1 cellular context compared by ENCODE assay signal in the genomic region with DNA sequence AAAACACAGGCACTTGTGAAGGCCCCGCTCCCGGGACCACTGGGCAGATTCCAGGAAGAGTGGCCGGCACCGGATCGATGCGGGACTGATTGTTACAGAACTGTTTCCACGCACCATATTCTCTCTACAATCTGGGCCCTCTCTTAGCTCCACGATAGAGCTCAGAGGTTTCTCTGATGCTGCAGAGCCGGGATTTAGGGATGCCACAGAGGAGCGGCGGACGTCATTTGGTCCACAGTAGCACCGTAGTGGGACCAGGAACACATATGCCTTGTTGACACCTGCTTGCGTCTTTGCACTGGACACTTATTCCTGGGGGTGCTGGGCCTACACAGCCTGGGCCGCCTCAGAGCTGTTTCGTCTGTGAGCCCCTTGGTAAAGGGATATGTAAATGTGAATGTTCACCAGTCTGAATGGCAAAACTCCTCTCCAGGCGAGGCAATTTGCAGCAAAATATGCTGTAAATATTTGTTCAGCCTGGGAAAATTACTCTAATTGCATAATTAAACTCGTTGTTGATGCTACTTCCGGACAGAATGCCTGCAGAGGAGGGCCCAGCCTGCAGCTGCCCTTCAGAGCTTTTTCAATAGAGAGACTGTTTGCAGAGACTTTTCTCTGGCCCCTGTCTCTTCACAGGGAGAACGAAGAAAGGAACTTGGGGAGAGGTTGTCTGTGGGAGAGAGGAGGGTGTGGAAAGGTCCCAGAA.
TF ChIP-seq lines count a peak whose summit lies in the region.

No MANE protein-coding gene starts in this region.

TF ChIP-seq in HepG2, 621 proteins besides CTCF, POLR2A, EP300 and RAD21 (continues in another document):
- TF ChIP-seq NFKB2 (CRISPR knock-in tag; IDR thresholded peaks at IDR 0.05; ENCODE audit: borderline replicate concordance) (no peak), ZNF30 (CRISPR knock-in tag; IDR thresholded peaks at IDR 0.05) (no peak), ZNF24 (IDR thresholded peaks at IDR 0.05) (no peak), ZNF598 (CRISPR knock-in tag; IDR thresholded peaks at IDR 0.05; ENCODE audit: borderline replicate concordance) (0 out of 2 replicates have a peak, but pooled peaks have one; percentile 22), SSRP1 (CRISPR knock-in tag; IDR thresholded peaks at IDR 0.05) (no peak), SRSF1 (optimal IDR thresholded peaks at IDR 0.05; ENCODE audit: low read depth, low read length) (no peak), ZNF879 (CRISPR knock-in tag; IDR thresholded peaks at IDR 0.05) (no peak), TEAD3 (CRISPR knock-in tag; optimal IDR thresholded peaks at IDR 0.05; ENCODE audit: borderline replicate concordance) (no peak), ZNF841 (CRISPR knock-in tag; IDR thresholded peaks at IDR 0.05; ENCODE audit: borderline replicate concordance) (no peak), RFXANK (CRISPR knock-in tag; IDR thresholded peaks at IDR 0.05) (no peak), HES4 (CRISPR knock-in tag; IDR thresholded peaks at IDR 0.05; ENCODE audit: borderline replicate concordance) (0 out of 2 replicates have a peak, but pooled peaks have one; percentile 36), ZMAT3 (CRISPR knock-in tag; conservative IDR thresholded peaks at IDR 0.05) (0 out of 2 replicates have a peak, but pooled peaks have one; percentile 39), ZNF709 (CRISPR knock-in tag; IDR thresholded peaks at IDR 0.05) (no peak), FOSL1 (CRISPR knock-in tag; IDR thresholded peaks at IDR 0.05; ENCODE audit: borderline replicate concordance) (0 out of 2 replicates have a peak, but pooled peaks have one; percentile 13), PITX1 (CRISPR knock-in tag; IDR thresholded peaks at IDR 0.05) (no peak), ZNF577 (CRISPR knock-in tag; IDR thresholded peaks at IDR 0.05; ENCODE audit: borderline replicate concordance, low read depth) (no peak), ZBTB4 (CRISPR knock-in tag; IDR thresholded peaks at IDR 0.05; ENCODE audit: borderline replicate concordance) (no peak), ONECUT2 (CRISPR knock-in tag; IDR thresholded peaks at IDR 0.05) (0 out of 2 replicates have a peak, but pooled peaks have one; percentile 26), ZSCAN25 (CRISPR knock-in tag; IDR thresholded peaks at IDR 0.05) (peak; percentile 33; the same call in 1 of the 2 replicates), PAX8 (CRISPR knock-in tag; IDR thresholded peaks at IDR 0.05; ENCODE audit: borderline replicate concordance) (no peak), NRL (CRISPR knock-in tag; IDR thresholded peaks at IDR 0.05; ENCODE audit: borderline replicate concordance) (0 out of 2 replicates have a peak, but pooled peaks have one; percentile 12), ZNF878 (CRISPR knock-in tag; IDR thresholded peaks at IDR 0.05) (0 out of 2 replicates have a peak, but pooled peaks have one; percentile 26), ZNF639 (CRISPR knock-in tag; conservative IDR thresholded peaks at IDR 0.05) (no peak)
- TF ChIP-seq, protein P1, sequence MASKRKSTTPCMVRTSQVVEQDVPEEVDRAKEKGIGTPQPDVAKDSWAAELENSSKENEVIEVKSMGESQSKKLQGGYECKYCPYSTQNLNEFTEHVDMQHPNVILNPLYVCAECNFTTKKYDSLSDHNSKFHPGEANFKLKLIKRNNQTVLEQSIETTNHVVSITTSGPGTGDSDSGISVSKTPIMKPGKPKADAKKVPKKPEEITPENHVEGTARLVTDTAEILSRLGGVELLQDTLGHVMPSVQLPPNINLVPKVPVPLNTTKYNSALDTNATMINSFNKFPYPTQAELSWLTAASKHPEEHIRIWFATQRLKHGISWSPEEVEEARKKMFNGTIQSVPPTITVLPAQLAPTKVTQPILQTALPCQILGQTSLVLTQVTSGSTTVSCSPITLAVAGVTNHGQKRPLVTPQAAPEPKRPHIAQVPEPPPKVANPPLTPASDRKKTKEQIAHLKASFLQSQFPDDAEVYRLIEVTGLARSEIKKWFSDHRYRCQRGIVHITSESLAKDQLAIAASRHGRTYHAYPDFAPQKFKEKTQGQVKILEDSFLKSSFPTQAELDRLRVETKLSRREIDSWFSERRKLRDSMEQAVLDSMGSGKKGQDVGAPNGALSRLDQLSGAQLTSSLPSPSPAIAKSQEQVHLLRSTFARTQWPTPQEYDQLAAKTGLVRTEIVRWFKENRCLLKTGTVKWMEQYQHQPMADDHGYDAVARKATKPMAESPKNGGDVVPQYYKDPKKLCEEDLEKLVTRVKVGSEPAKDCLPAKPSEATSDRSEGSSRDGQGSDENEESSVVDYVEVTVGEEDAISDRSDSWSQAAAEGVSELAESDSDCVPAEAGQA (IDR thresholded peaks at IDR 0.05; ENCODE audit: low read depth) = no peak
- TF ChIP-seq, protein P1 (CRISPR knock-in tag; IDR thresholded peaks at IDR 0.05; ENCODE audit: borderline replicate concordance) = no peak
- TF ChIP-seq, protein P2, sequence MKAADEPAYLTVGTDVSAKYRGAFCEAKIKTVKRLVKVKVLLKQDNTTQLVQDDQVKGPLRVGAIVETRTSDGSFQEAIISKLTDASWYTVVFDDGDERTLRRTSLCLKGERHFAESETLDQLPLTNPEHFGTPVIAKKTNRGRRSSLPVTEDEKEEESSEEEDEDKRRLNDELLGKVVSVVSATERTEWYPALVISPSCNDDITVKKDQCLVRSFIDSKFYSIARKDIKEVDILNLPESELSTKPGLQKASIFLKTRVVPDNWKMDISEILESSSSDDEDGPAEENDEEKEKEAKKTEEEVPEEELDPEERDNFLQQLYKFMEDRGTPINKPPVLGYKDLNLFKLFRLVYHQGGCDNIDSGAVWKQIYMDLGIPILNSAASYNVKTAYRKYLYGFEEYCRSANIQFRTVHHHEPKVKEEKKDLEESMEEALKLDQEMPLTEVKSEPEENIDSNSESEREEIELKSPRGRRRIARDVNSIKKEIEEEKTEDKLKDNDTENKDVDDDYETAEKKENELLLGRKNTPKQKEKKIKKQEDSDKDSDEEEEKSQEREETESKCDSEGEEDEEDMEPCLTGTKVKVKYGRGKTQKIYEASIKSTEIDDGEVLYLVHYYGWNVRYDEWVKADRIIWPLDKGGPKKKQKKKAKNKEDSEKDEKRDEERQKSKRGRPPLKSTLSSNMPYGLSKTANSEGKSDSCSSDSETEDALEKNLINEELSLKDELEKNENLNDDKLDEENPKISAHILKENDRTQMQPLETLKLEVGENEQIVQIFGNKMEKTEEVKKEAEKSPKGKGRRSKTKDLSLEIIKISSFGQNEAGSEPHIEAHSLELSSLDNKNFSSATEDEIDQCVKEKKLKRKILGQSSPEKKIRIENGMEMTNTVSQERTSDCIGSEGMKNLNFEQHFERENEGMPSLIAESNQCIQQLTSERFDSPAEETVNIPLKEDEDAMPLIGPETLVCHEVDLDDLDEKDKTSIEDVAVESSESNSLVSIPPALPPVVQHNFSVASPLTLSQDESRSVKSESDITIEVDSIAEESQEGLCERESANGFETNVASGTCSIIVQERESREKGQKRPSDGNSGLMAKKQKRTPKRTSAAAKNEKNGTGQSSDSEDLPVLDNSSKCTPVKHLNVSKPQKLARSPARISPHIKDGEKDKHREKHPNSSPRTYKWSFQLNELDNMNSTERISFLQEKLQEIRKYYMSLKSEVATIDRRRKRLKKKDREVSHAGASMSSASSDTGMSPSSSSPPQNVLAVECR (CRISPR knock-in tag; IDR thresholded peaks at IDR 0.05; ENCODE audit: borderline replicate concordance) = peak; percentile 30; the same call in 1 of the 2 replicates
- TF ChIP-seq, protein P3, sequence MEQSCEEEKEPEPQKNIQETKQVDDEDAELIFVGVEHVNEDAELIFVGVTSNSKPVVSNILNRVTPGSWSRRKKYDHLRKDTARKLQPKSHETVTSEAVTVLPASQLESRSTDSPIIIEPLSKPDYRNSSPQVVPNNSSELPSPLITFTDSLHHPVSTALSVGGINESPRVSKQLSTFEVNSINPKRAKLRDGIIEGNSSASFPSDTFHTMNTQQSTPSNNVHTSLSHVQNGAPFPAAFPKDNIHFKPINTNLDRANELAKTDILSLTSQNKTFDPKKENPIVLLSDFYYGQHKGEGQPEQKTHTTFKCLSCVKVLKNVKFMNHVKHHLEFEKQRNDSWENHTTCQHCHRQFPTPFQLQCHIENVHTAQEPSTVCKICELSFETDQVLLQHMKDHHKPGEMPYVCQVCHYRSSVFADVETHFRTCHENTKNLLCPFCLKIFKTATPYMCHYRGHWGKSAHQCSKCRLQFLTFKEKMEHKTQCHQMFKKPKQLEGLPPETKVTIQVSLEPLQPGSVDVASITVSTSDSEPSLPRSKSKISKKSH (CRISPR knock-in tag; IDR thresholded peaks at IDR 0.05; ENCODE audit: borderline replicate concordance) = no peak
- TF ChIP-seq, protein P4, sequence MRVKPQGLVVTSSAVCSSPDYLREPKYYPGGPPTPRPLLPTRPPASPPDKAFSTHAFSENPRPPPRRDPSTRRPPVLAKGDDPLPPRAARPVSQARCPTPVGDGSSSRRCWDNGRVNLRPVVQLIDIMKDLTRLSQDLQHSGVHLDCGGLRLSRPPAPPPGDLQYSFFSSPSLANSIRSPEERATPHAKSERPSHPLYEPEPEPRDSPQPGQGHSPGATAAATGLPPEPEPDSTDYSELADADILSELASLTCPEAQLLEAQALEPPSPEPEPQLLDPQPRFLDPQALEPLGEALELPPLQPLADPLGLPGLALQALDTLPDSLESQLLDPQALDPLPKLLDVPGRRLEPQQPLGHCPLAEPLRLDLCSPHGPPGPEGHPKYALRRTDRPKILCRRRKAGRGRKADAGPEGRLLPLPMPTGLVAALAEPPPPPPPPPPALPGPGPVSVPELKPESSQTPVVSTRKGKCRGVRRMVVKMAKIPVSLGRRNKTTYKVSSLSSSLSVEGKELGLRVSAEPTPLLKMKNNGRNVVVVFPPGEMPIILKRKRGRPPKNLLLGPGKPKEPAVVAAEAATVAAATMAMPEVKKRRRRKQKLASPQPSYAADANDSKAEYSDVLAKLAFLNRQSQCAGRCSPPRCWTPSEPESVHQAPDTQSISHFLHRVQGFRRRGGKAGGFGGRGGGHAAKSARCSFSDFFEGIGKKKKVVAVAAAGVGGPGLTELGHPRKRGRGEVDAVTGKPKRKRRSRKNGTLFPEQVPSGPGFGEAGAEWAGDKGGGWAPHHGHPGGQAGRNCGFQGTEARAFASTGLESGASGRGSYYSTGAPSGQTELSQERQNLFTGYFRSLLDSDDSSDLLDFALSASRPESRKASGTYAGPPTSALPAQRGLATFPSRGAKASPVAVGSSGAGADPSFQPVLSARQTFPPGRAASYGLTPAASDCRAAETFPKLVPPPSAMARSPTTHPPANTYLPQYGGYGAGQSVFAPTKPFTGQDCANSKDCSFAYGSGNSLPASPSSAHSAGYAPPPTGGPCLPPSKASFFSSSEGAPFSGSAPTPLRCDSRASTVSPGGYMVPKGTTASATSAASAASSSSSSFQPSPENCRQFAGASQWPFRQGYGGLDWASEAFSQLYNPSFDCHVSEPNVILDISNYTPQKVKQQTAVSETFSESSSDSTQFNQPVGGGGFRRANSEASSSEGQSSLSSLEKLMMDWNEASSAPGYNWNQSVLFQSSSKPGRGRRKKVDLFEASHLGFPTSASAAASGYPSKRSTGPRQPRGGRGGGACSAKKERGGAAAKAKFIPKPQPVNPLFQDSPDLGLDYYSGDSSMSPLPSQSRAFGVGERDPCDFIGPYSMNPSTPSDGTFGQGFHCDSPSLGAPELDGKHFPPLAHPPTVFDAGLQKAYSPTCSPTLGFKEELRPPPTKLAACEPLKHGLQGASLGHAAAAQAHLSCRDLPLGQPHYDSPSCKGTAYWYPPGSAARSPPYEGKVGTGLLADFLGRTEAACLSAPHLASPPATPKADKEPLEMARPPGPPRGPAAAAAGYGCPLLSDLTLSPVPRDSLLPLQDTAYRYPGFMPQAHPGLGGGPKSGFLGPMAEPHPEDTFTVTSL (CRISPR knock-in tag; IDR thresholded peaks at IDR 0.05; ENCODE audit: borderline replicate concordance) = peak; percentile 34; the same call in 1 of the 2 replicates
